Comparison of ENCODE assay signal across 8 cellular contexts in genomic region chr17:7204335-7204734, GRCh38. TPM values are rescaled to one million over a fixed set of nuclear protein-coding genes. Genes with fewer than 3 reads are reported as not detected.
DNase-seq lines count a peak whose midpoint lies in the region; ATAC-seq and TF ChIP-seq lines count a peak whose summit lies in the region.

No MANE protein-coding gene starts in this region.

- H3K4me3 Mint-ChIP-seq in activated T-cell treated with anti-CD3 and anti-CD28 coated beads, Interleukin-2, amount 50 U/mL, for 72 hours: peak overlapping the region; percentile 75 to 88

- no peak for TF ChIP-seq POLR2A in tibial nerve (IDR thresholded peaks at IDR 0.05)

- intact Hi-C loops in left lung (cut with DNase I): no loop called here

- peaks cover 31% of the 10 kb centered on the region for H3K36me3 ChIP-seq in adipocyte (ENCODE audit: control insufficient read depth, insufficient read depth, low read length, severe bottlenecking)
- H3K36me3 ChIP-seq in left lung: peaks cover 0 to 29% of the 10 kb centered on the region in 2 donors
- peaks cover 0 to 22% (median 4%) of the 10 kb centered on the region in 3 donors for H3K36me3 ChIP-seq in tibial nerve

- H3K4me3 ChIP-seq in adipocyte (ENCODE audit: low read length) (peak overlapping the region; percentile 83), left lung (peak overlapping the region in 1 of 2 donors; percentile 43), tibial nerve (peak overlapping the region; percentile 25 to 59 (median 46))

- peak overlapping the region in 1 of 2 donors; percentile 41 for H3K27ac ChIP-seq in left lung
- H3K27ac ChIP-seq in tibial nerve: peak overlapping the region in 3 of 4 donors; percentile 58 to 81 (median 75)

- no peak for TF ChIP-seq EP300 in tibial nerve (IDR thresholded peaks at IDR 0.05)

- 71 to 75% methylated on average over 15 of the region's 15 CpGs for WGBS in tibial nerve, 2 donors

- H3K4me1 ChIP-seq in adipocyte (ENCODE audit: control insufficient read depth, insufficient read depth, low read length): peaks cover 7% of the 10 kb centered on the region
- H3K4me1 ChIP-seq in left lung: peaks cover 0 to 11% of the 10 kb centered on the region in 2 donors
- H3K4me1 ChIP-seq in tibial nerve: peaks cover 0 to 22% (median 4%) of the 10 kb centered on the region in 4 donors

- no peaks in the 10 kb centered on the region for H3K27me3 Mint-ChIP-seq in activated T-cell treated with anti-CD3 and anti-CD28 coated beads, Interleukin-2, amount 50 U/mL, for 72 hours (ENCODE audit: low read depth)

- TF ChIP-seq CTCF in left lung (IDR thresholded peaks at IDR 0.05): no peak
- TF ChIP-seq CTCF in tibial nerve (IDR thresholded peaks at IDR 0.05): no peak

- no peak for DNase-seq in activated T-cell treated with anti-CD3 and anti-CD28 coated beads, Interleukin-2, amount 50 U/mL, for 72 hours
- DNase-seq in activated T-cell treated with anti-CD3 and anti-CD28 coated beads, Interleukin-2, amount 50 U/mL, for 48 hours: no peak
- no peak for DNase-seq in adipocyte (ENCODE audit: low read depth)
- DNase-seq in left lung: no peak
- no peak for DNase-seq in tibial nerve (ENCODE audit: low spot score in 2 of 2)
- no peak for DNase-seq in activated effector memory CD4-positive, alpha-beta T cell treated with Interleukin-2 at 50 U/mL for 16 hours

- H3K4me1 Mint-ChIP-seq in activated T-cell treated with anti-CD3 and anti-CD28 coated beads, Interleukin-2, amount 50 U/mL, for 72 hours (ENCODE audit: low read depth): peaks cover 33% of the 10 kb centered on the region

- H3K9ac ChIP-seq in adipocyte (ENCODE audit: low read length): peak overlapping the region; percentile 79

- no peak for ATAC-seq in activated T-cell treated with anti-CD3 and anti-CD28 coated beads, Interleukin-2, amount 50 U/mL, for 72 hours (replicated peaks in 1 of 2)
- ATAC-seq in left lung (peak; percentile 3), HG02885 (IDR thresholded peaks at IDR 0.05; ENCODE audit: poor library complexity, unreplicated experiment) (no peak), HG03196 (IDR thresholded peaks at IDR 0.05; ENCODE audit: unreplicated experiment) (no peak)

- no peaks in the 10 kb centered on the region for H3K27me3 ChIP-seq in adipocyte (replicated peaks; ENCODE audit: control insufficient read depth, insufficient read depth, low read length)
- no peaks in the 10 kb centered on the region for H3K27me3 ChIP-seq in left lung
- H3K27me3 ChIP-seq in tibial nerve: no peaks in the 10 kb centered on the region

- no peaks in the 10 kb centered on the region for H3K9me3 Mint-ChIP-seq in activated T-cell treated with anti-CD3 and anti-CD28 coated beads, Interleukin-2, amount 50 U/mL, for 72 hours

- H3K9me3 ChIP-seq in adipocyte (ENCODE audit: control insufficient read depth, low read length) (no peaks in the 10 kb centered on the region), left lung (no peaks in the 10 kb centered on the region), tibial nerve (no peaks in the 10 kb centered on the region)

- H3K27ac Mint-ChIP-seq in activated T-cell treated with anti-CD3 and anti-CD28 coated beads, Interleukin-2, amount 50 U/mL, for 72 hours: peak overlapping the region; percentile 20

- H3K36me3 Mint-ChIP-seq in activated T-cell treated with anti-CD3 and anti-CD28 coated beads, Interleukin-2, amount 50 U/mL, for 72 hours (ENCODE audit: insufficient read depth in 2 of 2): no peaks in the 10 kb centered on the region

RNA-seq across cellular contexts. Expression of gene DLG4, which starts 15.3 kb away (rescaled TPM):
- total RNA-seq in activated T-cell treated with anti-CD3 and anti-CD28 coated beads, Interleukin-2, amount 50 U/mL, for 72 hours: 10 to 100 TPM; 16.2 to 16.7 TPM
- total RNA-seq in left lung (10 to 100 TPM; 25.9 to 33.8 TPM), tibial nerve (10 to 100 TPM in 3 of 4 donors, 1 to 10 TPM in 1; 7.3 to 22.8 (median 16.1) TPM)

RNA-seq across cellular contexts. Expression of gene ACADVL, which starts 15.4 kb away (rescaled TPM):
- total RNA-seq in activated T-cell treated with anti-CD3 and anti-CD28 coated beads, Interleukin-2, amount 50 U/mL, for 72 hours: 100 to 1,000 TPM; 335 to 386 TPM
- total RNA-seq in left lung (100 to 1,000 TPM; 610 to 654 TPM), tibial nerve (100 to 1,000 TPM; 565 to 850 (median 599) TPM)

RNA-seq across cellular contexts. Expression of gene ASGR1, which starts 25.2 kb away (rescaled TPM):
- 1 to 10 TPM; 1.5 to 2.1 TPM for total RNA-seq in activated T-cell treated with anti-CD3 and anti-CD28 coated beads, Interleukin-2, amount 50 U/mL, for 72 hours
- 1 to 10 TPM; 2.4 to 7.7 TPM for total RNA-seq in left lung
- total RNA-seq in tibial nerve: 1 to 10 TPM in 1 of 4 donors, under 1 TPM in 2, not detected in 1; 0.21 to 1.5 (median 0.59) TPM

RNA-seq across cellular contexts. Expression of gene DVL2, which starts 30.0 kb away (rescaled TPM):
- total RNA-seq in activated T-cell treated with anti-CD3 and anti-CD28 coated beads, Interleukin-2, amount 50 U/mL, for 72 hours: 10 to 100 TPM; 49.5 to 54.8 TPM
- total RNA-seq in left lung: 10 to 100 TPM; 36.9 to 46.3 TPM
- 10 to 100 TPM; 41.4 to 51.2 (median 46.7) TPM for total RNA-seq in tibial nerve

RNA-seq across cellular contexts. Expression of gene PHF23, which starts 34.9 kb away (rescaled TPM):
- total RNA-seq in activated T-cell treated with anti-CD3 and anti-CD28 coated beads, Interleukin-2, amount 50 U/mL, for 72 hours: 10 to 100 TPM; 28.9 to 32.2 TPM
- 10 to 100 TPM; 31.1 to 45.4 TPM for total RNA-seq in left lung
- 10 to 100 TPM; 20.3 to 29.7 (median 23.3) TPM for total RNA-seq in tibial nerve
